In genomic region chr20:61185841-61186601, GRCh38 we compare ENCODE assay signal across 11 cellular contexts.
A peak's percentile ranks its signal among the peaks of the same experiment; 100 is the strongest.
DNase-seq lines count a peak whose midpoint lies in the region; ATAC-seq and TF ChIP-seq lines count a peak whose summit lies in the region.
"Had no signal": no experiment of that assay in that cellular context is flagged by ENCODE, and none has a peak within 500 bp of the region (broad histone marks: within the 10 kb centered on the region; RNA-seq: fewer than 3 reads in every experiment).

No MANE protein-coding gene starts in this region.

- DNase-seq in HCEC 1CT (peak; percentile 97), adipocyte (ENCODE audit: low read depth) (peak; percentile 65), glomerular visceral epithelial cell (ENCODE audit: extremely low spot score) (peak; percentile 95), type B pancreatic cell (ENCODE audit: extremely low spot score, unreplicated experiment) (no peak), SHP77 (lab: John Stamatoyannopoulos, UW) (no peak), prostate gland (ENCODE audit: low spot score) (no peak)
- DNase-seq: activated naive CD4-positive, alpha-beta T cell treated with anti-CD3 and anti-CD28 coated beads, Interleukin-2, amount 10 ng/mL, durations not matched to agents 7 days and 5 days; erythroblast; NCI-H1436 treated with DMSO at 0.1 percent for 48 hours had no signal

- peaks cover 7% of the 10 kb centered on the region for H3K4me1 Mint-ChIP-seq in type B pancreatic cell (ENCODE audit: unreplicated experiment)
- no peaks in the 10 kb centered on the region for H3K4me1 Mint-ChIP-seq in stimulated activated memory B cell treated with anti-CD40 and anti-IgM and Interleukin-4, amounts not matched to agents 10 μg/mL and 1 μg/mL and 100 μg/mL, for 72 hours
- H3K4me1 Mint-ChIP-seq: activated naive CD4-positive, alpha-beta T cell treated with anti-CD3 and anti-CD28 coated beads, Interleukin-2, amount 10 ng/mL, durations not matched to agents 7 days and 5 days had no signal

- no peaks in the 10 kb centered on the region for H3K36me3 ChIP-seq in adipocyte (ENCODE audit: control insufficient read depth, insufficient read depth, low read length, severe bottlenecking)
- no peaks in the 10 kb centered on the region for H3K36me3 ChIP-seq in prostate gland

- peak overlapping the region; percentile 15 for H3K4me3 Mint-ChIP-seq in type B pancreatic cell
- no peak overlapping the region for H3K4me3 Mint-ChIP-seq in stimulated activated memory B cell treated with anti-CD40 and anti-IgM and Interleukin-4, amounts not matched to agents 10 μg/mL and 1 μg/mL and 100 μg/mL, for 72 hours
- H3K4me3 Mint-ChIP-seq: activated naive CD4-positive, alpha-beta T cell treated with anti-CD3 and anti-CD28 coated beads, Interleukin-2, amount 10 ng/mL, durations not matched to agents 7 days and 5 days had no signal

- no peaks in the 10 kb centered on the region for H3K27me3 ChIP-seq in adipocyte (replicated peaks; ENCODE audit: control insufficient read depth, insufficient read depth, low read length)
- H3K27me3 ChIP-seq in prostate gland (replicated peaks; ENCODE audit: insufficient read depth), result peaks cover 2% of the 10 kb centered on the region

- peaks cover 11% of the 10 kb centered on the region for H3K4me1 ChIP-seq in adipocyte (ENCODE audit: control insufficient read depth, insufficient read depth, low read length)
- no peaks in the 10 kb centered on the region for H3K4me1 ChIP-seq in prostate gland (replicated peaks)

- H3K27ac ChIP-seq in prostate gland, result no peak overlapping the region

- intact Hi-C loops in prostate gland (cut with DNase I), result no loop called here

- H3K9me3 ChIP-seq in adipocyte (ENCODE audit: control insufficient read depth, low read length) (no peaks in the 10 kb centered on the region), prostate gland (no peaks in the 10 kb centered on the region)

- no peak for TF ChIP-seq POLR2A in prostate gland (IDR thresholded peaks at IDR 0.05)

- TF ChIP-seq CTCF in type B pancreatic cell (conservative IDR thresholded peaks at IDR 0.05), result no peak
- no peak for TF ChIP-seq CTCF in prostate gland (IDR thresholded peaks at IDR 0.05)

- no peaks in the 10 kb centered on the region for H3K36me3 Mint-ChIP-seq in type B pancreatic cell
- H3K36me3 Mint-ChIP-seq in stimulated activated memory B cell treated with anti-CD40 and anti-IgM and Interleukin-4, amounts not matched to agents 10 μg/mL and 1 μg/mL and 100 μg/mL, for 72 hours, result no peaks in the 10 kb centered on the region
- H3K36me3 Mint-ChIP-seq: activated naive CD4-positive, alpha-beta T cell treated with anti-CD3 and anti-CD28 coated beads, Interleukin-2, amount 10 ng/mL, durations not matched to agents 7 days and 5 days had no signal

- H3K9ac ChIP-seq in adipocyte (ENCODE audit: low read length), result peak overlapping the region; percentile 27

- peak overlapping the region; percentile 79 for H3K27ac Mint-ChIP-seq in type B pancreatic cell
- H3K27ac Mint-ChIP-seq in stimulated activated memory B cell treated with anti-CD40 and anti-IgM and Interleukin-4, amounts not matched to agents 10 μg/mL and 1 μg/mL and 100 μg/mL, for 72 hours, result no peak overlapping the region
- H3K27ac Mint-ChIP-seq: activated naive CD4-positive, alpha-beta T cell treated with anti-CD3 and anti-CD28 coated beads, Interleukin-2, amount 10 ng/mL, durations not matched to agents 7 days and 5 days had no signal

- no peak for ATAC-seq in stimulated activated memory B cell treated with anti-CD40 and anti-IgM and Interleukin-4, amounts not matched to agents 10 μg/mL and 1 μg/mL and 100 μg/mL, for 72 hours
- ATAC-seq: activated CD4-positive, CD25-positive, alpha-beta regulatory T cell treated with anti-CD3 and anti-CD28 coated beads, Interleukin-2, amount 50 U/mL, for 24 hours had no signal

- H3K27me3 Mint-ChIP-seq in type B pancreatic cell, result peaks cover 7% of the 10 kb centered on the region
- H3K27me3 Mint-ChIP-seq in stimulated activated memory B cell treated with anti-CD40 and anti-IgM and Interleukin-4, amounts not matched to agents 10 μg/mL and 1 μg/mL and 100 μg/mL, for 72 hours, result no peaks in the 10 kb centered on the region

- H3K4me3 ChIP-seq in adipocyte (ENCODE audit: low read length), result no peak overlapping the region
- no peak overlapping the region for H3K4me3 ChIP-seq in prostate gland

- H3K9me3 Mint-ChIP-seq in type B pancreatic cell, result peaks cover 3% of the 10 kb centered on the region
- no peaks in the 10 kb centered on the region for H3K9me3 Mint-ChIP-seq in stimulated activated memory B cell treated with anti-CD40 and anti-IgM and Interleukin-4, amounts not matched to agents 10 μg/mL and 1 μg/mL and 100 μg/mL, for 72 hours
- H3K9me3 Mint-ChIP-seq: activated naive CD4-positive, alpha-beta T cell treated with anti-CD3 and anti-CD28 coated beads, Interleukin-2, amount 10 ng/mL, durations not matched to agents 7 days and 5 days had no signal

- WGBS in prostate gland, result 52% methylated on average over 12 of the region's 12 CpGs

Comparison
In these comparisons a context has a peak if more than half of its experiments do, and no peak if none do; other contexts are left out.
1. DNase-seq: peak in HCEC 1CT (single experiment), adipocyte (single experiment) and glomerular visceral epithelial cell (single experiment); none in type B pancreatic cell (single experiment), SHP77 (0 of 2) and prostate gland (single experiment).